ENCODE assay signal across 25 cellular contexts in the genomic region with DNA sequence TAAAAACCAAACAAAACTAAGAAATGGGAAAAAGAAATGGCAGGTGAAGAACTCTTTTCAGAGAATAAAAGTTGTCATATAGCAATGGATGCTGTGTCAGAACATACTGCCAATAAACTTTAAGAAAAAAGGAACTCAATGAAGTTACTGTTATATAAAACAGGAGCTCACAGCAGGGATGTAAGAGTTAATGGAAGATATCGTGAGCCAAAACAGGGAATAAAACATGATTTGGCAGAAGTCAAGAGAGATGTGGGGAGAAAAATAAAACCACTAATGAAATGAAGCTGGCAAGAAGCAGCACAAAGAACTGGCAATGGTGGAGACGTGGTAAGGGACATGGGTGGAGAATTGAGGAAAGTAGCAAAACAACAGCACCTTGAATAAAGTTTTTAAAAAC.
A peak's percentile ranks its signal among the peaks of the same experiment; 100 is the strongest.
DNase-seq lines count a peak whose midpoint lies in the region; ATAC-seq and TF ChIP-seq lines count a peak whose summit lies in the region.
"Had no signal": no experiment of that assay in that cellular context is flagged by ENCODE, and none has a peak within 500 bp of the region (broad histone marks: within the 10 kb centered on the region; RNA-seq: fewer than 3 reads in every experiment).

No MANE protein-coding gene starts in this region.

- in situ Hi-C loops in astrocyte of the cerebellum (cut with HindIII; ENCODE audit: low sequenced_read_pairs): no loop called here

- no peak overlapping the region for H3K4me3 Mint-ChIP-seq in HFFc6
- H3K4me3 Mint-ChIP-seq: activated CD4-positive, alpha-beta T cell treated with anti-CD3 and anti-CD28 coated beads, Interleukin-2, amount 10 ng/mL, durations not matched to agents 7 days and 5 days; naive thymus-derived CD8-positive, alpha-beta T cell; stimulated activated memory B cell treated with anti-CD40 and anti-IgM and Interleukin-4, amounts not matched to agents 10 μg/mL and 1 μg/mL and 100 μg/mL, for 72 hours had no signal

- peaks cover 64% of the 10 kb centered on the region for H3K4me1 Mint-ChIP-seq in HFFc6 (ENCODE audit: low read depth)

- H3K27me3 Mint-ChIP-seq in HFFc6 (ENCODE audit: insufficient read depth): peaks cover 1% of the 10 kb centered on the region; the same call in 1 of the 2 replicates
- H3K27me3 Mint-ChIP-seq: activated CD4-positive, alpha-beta T cell treated with anti-CD3 and anti-CD28 coated beads, Interleukin-2, amount 10 ng/mL, durations not matched to agents 7 days and 5 days; CD4-positive, alpha-beta memory T cell; naive thymus-derived CD8-positive, alpha-beta T cell; stimulated activated memory B cell treated with anti-CD40 and anti-IgM and Interleukin-4, amounts not matched to agents 10 μg/mL and 1 μg/mL and 100 μg/mL, for 72 hours had no signal

- peak overlapping the region; percentile 22; the same call in 1 of the 2 replicates for H3K27ac Mint-ChIP-seq in HFFc6
- H3K27ac Mint-ChIP-seq: activated CD4-positive, alpha-beta T cell treated with anti-CD3 and anti-CD28 coated beads, Interleukin-2, amount 10 ng/mL, durations not matched to agents 7 days and 5 days had no signal

- no peak overlapping the region for H3K4me3 ChIP-seq in astrocyte of the cerebellum (ENCODE audit: low read depth, low read length)
- H3K4me3 ChIP-seq: K562, right atrium auricular region, spleen had no signal

- H3K36me3 Mint-ChIP-seq in HFFc6 (ENCODE audit: low read depth): peaks cover 13% of the 10 kb centered on the region; the same call in 1 of the 2 replicates

- DNase-seq in GM03348 (ENCODE audit: low spot score) (peak; percentile 14), HFFc6 (no peak), astrocyte of the cerebellum (ENCODE audit: low read depth) (peak; percentile 61), myocyte (ENCODE audit: low read depth) (peak; percentile 13), NCI-H69 (lab: John Stamatoyannopoulos, UW) (no peak), epidermal melanocyte (ENCODE audit: insufficient read length, low spot score) (no peak)
- DNase-seq: activated CD4-positive, alpha-beta T cell treated with anti-CD3 and anti-CD28 coated beads, Interleukin-2, amount 10 ng/mL, durations not matched to agents 7 days and 5 days; activated CD8-positive, alpha-beta memory T cell treated with anti-CD3 and anti-CD28 coated beads, Interleukin-2, amount 50 U/mL, for 48 hours; activated effector memory CD4-positive, alpha-beta T cell treated with Interleukin-2 at 50 U/mL for 16 hours; CD4-positive, alpha-beta memory T cell; DMS 273 treated with DMSO at 0.1 percent for 48 hours; effector memory CD4-positive, alpha-beta T cell; naive thymus-derived CD8-positive, alpha-beta T cell; NCI-H146; NCI-H510A treated with DMSO at 0.1 percent for 48 hours; RPMI8226; spleen; stimulated activated CD4-positive, alpha-beta T cell treated with anti-CD3 and anti-CD28 coated beads, Interleukin-2, amount 100 ng/mL, for 48 hours had no signal

- H3K9me3 Mint-ChIP-seq in HFFc6: no peaks in the 10 kb centered on the region
- H3K9me3 Mint-ChIP-seq: activated CD4-positive, alpha-beta T cell treated with anti-CD3 and anti-CD28 coated beads, Interleukin-2, amount 10 ng/mL, durations not matched to agents 7 days and 5 days; CD4-positive, alpha-beta memory T cell; naive thymus-derived CD8-positive, alpha-beta T cell; stimulated activated memory B cell treated with anti-CD40 and anti-IgM and Interleukin-4, amounts not matched to agents 10 μg/mL and 1 μg/mL and 100 μg/mL, for 72 hours had no signal

- ATAC-seq in GM18868 (IDR thresholded peaks at IDR 0.05; ENCODE audit: unreplicated experiment): no peak
- ATAC-seq: esophagus mucosa; K562; left lobe of liver; naive thymus-derived CD8-positive, alpha-beta T cell; SK-N-SH treated with all-trans-retinoic acid at 6 μM for 48 hours; stimulated activated memory B cell treated with anti-CD40 and anti-IgM and Interleukin-4, amounts not matched to agents 10 μg/mL and 1 μg/mL and 100 μg/mL, for 72 hours had no signal

- TF ChIP-seq CTCF in HFFc6 (IDR thresholded peaks at IDR 0.05) (no peak), astrocyte of the cerebellum (IDR thresholded peaks at IDR 0.05; ENCODE audit: low read depth, low read length, missing control alignments) (no peak)

Comparison
In these comparisons a context has a peak if more than half of its experiments do, and no peak if none do; other contexts are left out.
1. DNase-seq: peak in GM03348 (single experiment), astrocyte of the cerebellum (single experiment) and myocyte (single experiment); none in HFFc6 (single experiment), NCI-H69 (single experiment) and epidermal melanocyte (single experiment).